Comparison of ENCODE assay signal across 18 cellular contexts in genomic region chr4:22474636-22475310, GRCh38. TPM values are rescaled to one million over a fixed set of nuclear protein-coding genes. Genes with fewer than 3 reads are reported as not detected.
A peak's percentile ranks its signal among the peaks of the same experiment; 100 is the strongest.
DNase-seq lines count a peak whose midpoint lies in the region; ATAC-seq, FAIRE-seq and TF ChIP-seq lines count a peak whose summit lies in the region.
"Had no signal": no experiment of that assay in that cellular context is flagged by ENCODE, and none has a peak within 500 bp of the region (broad histone marks: within the 10 kb centered on the region; RNA-seq: fewer than 3 reads in every experiment).

No MANE protein-coding gene starts in this region.

- TF ChIP-seq CTCF in D721Med (IDR thresholded peaks at IDR 0.05; ENCODE audit: insufficient read depth, missing control alignments) (no peak), choroid plexus epithelial cell (conservative IDR thresholded peaks at IDR 0.05; ENCODE audit: low read depth, low read length) (no peak)

- H3K79me1 ChIP-seq in mesenchymal stem cell (replicated peaks; ENCODE audit: low read length, poor library complexity, severe bottlenecking): peaks cover 16% of the 10 kb centered on the region

- ATAC-seq in HG03025 (IDR thresholded peaks at IDR 0.05; ENCODE audit: low FRiP score, unreplicated experiment): no peak
- no peak for ATAC-seq in GM19463 (IDR thresholded peaks at IDR 0.05; ENCODE audit: unreplicated experiment)
- ATAC-seq: stimulated activated effector memory CD8-positive, alpha-beta T cell treated with anti-CD3 and anti-CD28 coated beads, Interleukin-12 subunit alpha, Interleukin-12 subunit beta, amount 100 ng/mL, for 72 hours had no signal

- H3K23ac ChIP-seq in mesenchymal stem cell (ENCODE audit: low read length in 2 of 2): no peak overlapping the region

- H3K36me3 ChIP-seq in HUES64 (ENCODE audit: insufficient read depth, low read length): peaks cover 31% of the 10 kb centered on the region
- H3K36me3 ChIP-seq in mesenchymal stem cell (ENCODE audit: control insufficient read depth in 1 of 2, insufficient read depth in 2 of 2, low read depth in 1 of 2, low read length in 2 of 2): peaks cover 0 to 3% of the 10 kb centered on the region in 2 experiments

- H3K27me3 ChIP-seq in HUES64 (ENCODE audit: insufficient read depth, low read length) (no peaks in the 10 kb centered on the region), mesenchymal stem cell (ENCODE audit: control insufficient read depth in 1 of 2, insufficient read depth in 1 of 2, low read length in 2 of 2) (no peaks in the 10 kb centered on the region)

- no peak overlapping the region for H4K91ac ChIP-seq in mesenchymal stem cell (ENCODE audit: low read length)

- FAIRE-seq in D721Med (lab: Jason Lieb, UNC): peak; percentile 38
- FAIRE-seq: GM12892 had no signal

- H3K9me3 ChIP-seq in HUES64 (ENCODE audit: insufficient read depth, low read depth, low read length): no peaks in the 10 kb centered on the region
- H3K9me3 ChIP-seq in mesenchymal stem cell (ENCODE audit: control insufficient read depth, low read length): no peaks in the 10 kb centered on the region

- H3K4me2 ChIP-seq in mesenchymal stem cell (ENCODE audit: low read length, poor library complexity, severe bottlenecking): no peak overlapping the region

- WGBS in HUES64: 63% methylated on average over 4 of the region's 5 CpGs
- WGBS in mesenchymal stem cell: 44% methylated on average over 4 of the region's 5 CpGs

- H3K4me1 ChIP-seq in HUES64 (ENCODE audit: insufficient read depth, low read length) (peaks cover 17% of the 10 kb centered on the region), mesenchymal stem cell (ENCODE audit: control insufficient read depth, insufficient read depth, low read depth, low read length) (peaks cover 3% of the 10 kb centered on the region)

- H2AFZ ChIP-seq in mesenchymal stem cell (ENCODE audit: low read depth, low read length): no peak overlapping the region

- no peak overlapping the region for H3K4ac ChIP-seq in mesenchymal stem cell (ENCODE audit: low read depth in 1 of 2, low read length in 2 of 2)

- H2BK12ac ChIP-seq in mesenchymal stem cell (ENCODE audit: low read length in 2 of 2): no peak overlapping the region

- H3K18ac ChIP-seq in mesenchymal stem cell (ENCODE audit: low read depth in 1 of 2, low read length in 2 of 2): no peak overlapping the region

- H2AK5ac ChIP-seq in mesenchymal stem cell (ENCODE audit: low read length, severe bottlenecking): peak overlapping the region; percentile 64

- no peak overlapping the region for H2BK15ac ChIP-seq in mesenchymal stem cell (ENCODE audit: low read depth, poor library complexity, severe bottlenecking)

- DNase-seq in D721Med (ENCODE audit: insufficient read length, low spot score) (no peak), choroid plexus epithelial cell (ENCODE audit: low read depth) (peak; percentile 43), mesenchymal stem cell (peak; percentile 33), NCI-H2171 treated with DMSO at 0.1 percent for 48 hours (lab: John Stamatoyannopoulos, UW) (no peak), NCI-H1694 (lab: John Stamatoyannopoulos, UW) (no peak)
- DNase-seq: activated naive CD4-positive, alpha-beta T cell; DND-41; GOT3; NCI-H1092; NCI-H446 treated with DMSO at 0.1 percent for 48 hours; RPMI8226; stimulated activated CD4-positive, alpha-beta T cell treated with anti-CD3 and anti-CD28 coated beads, Interleukin-4, amount 100 ng/mL, for 1 hour; T1000 had no signal

- H3K27ac ChIP-seq in HUES64 (ENCODE audit: low read depth, low read length) (peak overlapping the region; percentile 93), mesenchymal stem cell (ENCODE audit: low read length, poor library complexity, severe bottlenecking) (peak overlapping the region; percentile 66)

- H3K9ac ChIP-seq in HUES64 (ENCODE audit: low read depth, low read length): no peak overlapping the region
- no peak overlapping the region for H3K9ac ChIP-seq in mesenchymal stem cell (ENCODE audit: low read length)

- no peak overlapping the region for H2BK5ac ChIP-seq in mesenchymal stem cell (ENCODE audit: low read depth, low read length, poor library complexity, severe bottlenecking)

- no peak overlapping the region for H3K14ac ChIP-seq in mesenchymal stem cell (ENCODE audit: low read length in 2 of 2)

- no peak overlapping the region for H2BK120ac ChIP-seq in mesenchymal stem cell (ENCODE audit: low read depth, low read length)

- H3K4me3 ChIP-seq in HUES64 (ENCODE audit: low read length) (no peak overlapping the region), choroid plexus epithelial cell (ENCODE audit: low read depth, low read length) (no peak overlapping the region), mesenchymal stem cell (ENCODE audit: insufficient read depth in 1 of 2, low read depth in 1 of 2, low read length in 2 of 2) (no peak overlapping the region)

- H4K8ac ChIP-seq in mesenchymal stem cell (ENCODE audit: low read length): no peak overlapping the region

RNA-seq across cellular contexts. Expression of gene ADGRA3, which starts 41.1 kb away (rescaled TPM):
- 47.1 TPM for polyA plus RNA-seq in HUES64 (2013, experiment 1 of 2)
- 46.9 TPM for polyA plus RNA-seq in HUES64 (2013, experiment 2 of 2)
- polyA plus RNA-seq in mesenchymal stem cell (2013, experiment 1 of 2): 19.9 TPM
- 19.8 TPM for polyA plus RNA-seq in mesenchymal stem cell (2013, experiment 2 of 2)

Comparison
In these comparisons a context has a peak if more than half of its experiments do, and no peak if none do; other contexts are left out.
1. DNase-seq: peak in choroid plexus epithelial cell (single experiment) and mesenchymal stem cell (single experiment); none in D721Med (single experiment), NCI-H2171 treated with DMSO at 0.1 percent for 48 hours (single experiment) and NCI-H1694 (single experiment).